34 cellular contexts compared by ENCODE assay signal in genomic region chr7:11281953-11282352, GRCh38.
"Had no signal": no experiment of that assay in that cellular context is flagged by ENCODE, and none has a peak within 500 bp of the region (broad histone marks: within the 10 kb centered on the region; RNA-seq: fewer than 3 reads in every experiment).

No MANE protein-coding gene starts in this region.

- H3K4me2 ChIP-seq: hepatocyte had no signal

- H3K4me3 Mint-ChIP-seq: activated CD4-positive, alpha-beta memory T cell treated with anti-CD3 and anti-CD28 coated beads, Interleukin-2, amount 10 ng/mL, durations not matched to agents 7 days and 5 days; activated CD4-positive, alpha-beta T cell treated with anti-CD3 and anti-CD28 coated beads, Interleukin-2, amount 10 ng/mL, durations not matched to agents 7 days and 5 days; activated naive CD4-positive, alpha-beta T cell treated with anti-CD3 and anti-CD28 coated beads, Interleukin-2, amount 10 ng/mL, durations not matched to agents 7 days and 5 days; activated naive CD8-positive, alpha-beta T cell treated with anti-CD3 and anti-CD28 coated beads, Interleukin-2, amount 10 ng/mL, durations not matched to agents 7 days and 5 days; activated T-cell treated with anti-CD3 and anti-CD28 coated beads, Interleukin-2, amount 50 U/mL, for 24 hours; activated T-cell treated with anti-CD3 and anti-CD28 coated beads, Interleukin-2, amount 50 U/mL, for 72 hours; brain; T-helper 17 cell; T-helper 2 cell treated with Interferon-gamma antibody and Interleukin-4, amounts not matched to agents 5 μg/mL and 100 μg/mL, for 36 hours had no signal

- DNase-seq: activated CD4-positive, alpha-beta memory T cell treated with anti-CD3 and anti-CD28 coated beads, Interleukin-2, amount 10 ng/mL, durations not matched to agents 7 days and 5 days; activated CD4-positive, alpha-beta T cell treated with anti-CD3 and anti-CD28 coated beads for 1 hour; activated CD4-positive, alpha-beta T cell treated with anti-CD3 and anti-CD28 coated beads for 4 hours; activated CD4-positive, alpha-beta T cell treated with anti-CD3 and anti-CD28 coated beads, Interleukin-2, amount 10 ng/mL, durations not matched to agents 7 days and 5 days; activated CD4-positive, alpha-beta T cell treated with anti-CD3 and anti-CD28 coated beads, Interleukin-2, amount 50 U/mL, for 4 hours; activated CD8-positive, alpha-beta memory T cell treated with anti-CD3 and anti-CD28 coated beads, Interleukin-2, amount 50 U/mL, for 48 hours; activated gamma-delta T cell; activated naive CD4-positive, alpha-beta T cell; activated naive CD4-positive, alpha-beta T cell treated with anti-CD3 and anti-CD28 coated beads, Interleukin-2, amount 10 ng/mL, durations not matched to agents 7 days and 5 days; activated naive CD8-positive, alpha-beta T cell treated with anti-CD3 and anti-CD28 coated beads, Interleukin-2, amount 10 ng/mL, durations not matched to agents 7 days and 5 days; activated T-cell treated with anti-CD3 and anti-CD28 coated beads for 4 hours; activated T-cell treated with anti-CD3 and anti-CD28 coated beads, Interleukin-2, amount 50 U/mL, for 24 hours; activated T-cell treated with anti-CD3 and anti-CD28 coated beads, Interleukin-2, amount 50 U/mL, for 72 hours; central memory CD4-positive, alpha-beta T cell; cerebellar nuclear complex; colonic mucosa; effector CD8-positive, alpha-beta T cell; foreskin melanocyte; heart right ventricle; T-helper 1 cell; T-helper 17 cell; T1000 had no signal

- FAIRE-seq: endometrium, endothelial cell of umbilical vein had no signal

- H3K4me1 Mint-ChIP-seq: activated CD4-positive, alpha-beta memory T cell treated with anti-CD3 and anti-CD28 coated beads, Interleukin-2, amount 10 ng/mL, durations not matched to agents 7 days and 5 days; activated CD4-positive, alpha-beta T cell treated with anti-CD3 and anti-CD28 coated beads, Interleukin-2, amount 10 ng/mL, durations not matched to agents 7 days and 5 days; activated naive CD4-positive, alpha-beta T cell treated with anti-CD3 and anti-CD28 coated beads, Interleukin-2, amount 10 ng/mL, durations not matched to agents 7 days and 5 days; activated naive CD8-positive, alpha-beta T cell treated with anti-CD3 and anti-CD28 coated beads, Interleukin-2, amount 10 ng/mL, durations not matched to agents 7 days and 5 days; brain; T-helper 17 cell had no signal

- H3K36me3 Mint-ChIP-seq: activated naive CD4-positive, alpha-beta T cell treated with anti-CD3 and anti-CD28 coated beads, Interleukin-2, amount 10 ng/mL, durations not matched to agents 7 days and 5 days; activated naive CD4-positive, alpha-beta T cell treated with anti-CD3 and anti-CD28 coated beads, Interleukin-2, amount 50 U/mL, for 72 hours; activated naive CD8-positive, alpha-beta T cell treated with anti-CD3 and anti-CD28 coated beads, Interleukin-2, amount 10 ng/mL, durations not matched to agents 7 days and 5 days; brain had no signal

- H3K27ac ChIP-seq: ascending aorta, breast epithelium, cardiac muscle cell, colonic mucosa, epithelial cell of prostate, gastroesophageal sphincter, heart right ventricle, hepatocyte had no signal

- H3K27me3 Mint-ChIP-seq: activated CD4-positive, alpha-beta memory T cell treated with anti-CD3 and anti-CD28 coated beads, Interleukin-2, amount 10 ng/mL, durations not matched to agents 7 days and 5 days; activated CD4-positive, alpha-beta T cell treated with anti-CD3 and anti-CD28 coated beads, Interleukin-2, amount 10 ng/mL, durations not matched to agents 7 days and 5 days; activated naive CD4-positive, alpha-beta T cell treated with anti-CD3 and anti-CD28 coated beads, Interleukin-2, amount 10 ng/mL, durations not matched to agents 7 days and 5 days; activated naive CD8-positive, alpha-beta T cell treated with anti-CD3 and anti-CD28 coated beads, Interleukin-2, amount 10 ng/mL, durations not matched to agents 7 days and 5 days; activated T-cell treated with anti-CD3 and anti-CD28 coated beads, Interleukin-2, amount 50 U/mL, for 24 hours had no signal

- H2AFZ ChIP-seq: hepatocyte had no signal

- H3K27me3 ChIP-seq: ascending aorta, breast epithelium, cardiac muscle cell, colonic mucosa, gastroesophageal sphincter, heart right ventricle, hepatocyte had no signal

- ATAC-seq: activated naive CD4-positive, alpha-beta T cell treated with anti-CD3 and anti-CD28 coated beads, Interleukin-2, amount 50 U/mL, for 72 hours; activated T-cell treated with anti-CD3 and anti-CD28 coated beads, Interleukin-2, amount 50 U/mL, for 72 hours; esophagus mucosa; gastroesophageal sphincter; heart right ventricle; T-helper 17 cell had no signal

- H3K4me1 ChIP-seq: ascending aorta, breast epithelium, colonic mucosa, gastroesophageal sphincter, heart right ventricle had no signal

- H3K36me3 ChIP-seq: ascending aorta, breast epithelium, cardiac muscle cell, colonic mucosa, gastroesophageal sphincter, heart right ventricle had no signal

- H3K9me3 ChIP-seq: ascending aorta, breast epithelium, colonic mucosa, gastroesophageal sphincter had no signal

- H3K27ac Mint-ChIP-seq: activated CD4-positive, alpha-beta memory T cell treated with anti-CD3 and anti-CD28 coated beads, Interleukin-2, amount 10 ng/mL, durations not matched to agents 7 days and 5 days; activated CD4-positive, alpha-beta T cell treated with anti-CD3 and anti-CD28 coated beads, Interleukin-2, amount 10 ng/mL, durations not matched to agents 7 days and 5 days; activated naive CD4-positive, alpha-beta T cell treated with anti-CD3 and anti-CD28 coated beads, Interleukin-2, amount 10 ng/mL, durations not matched to agents 7 days and 5 days; activated naive CD4-positive, alpha-beta T cell treated with anti-CD3 and anti-CD28 coated beads, Interleukin-2, amount 50 U/mL, for 72 hours; activated naive CD8-positive, alpha-beta T cell treated with anti-CD3 and anti-CD28 coated beads, Interleukin-2, amount 10 ng/mL, durations not matched to agents 7 days and 5 days; activated T-cell treated with anti-CD3 and anti-CD28 coated beads, Interleukin-2, amount 50 U/mL, for 24 hours; activated T-cell treated with anti-CD3 and anti-CD28 coated beads, Interleukin-2, amount 50 U/mL, for 72 hours; brain; T-helper 17 cell; T-helper 2 cell treated with Interferon-gamma antibody and Interleukin-4, amounts not matched to agents 5 μg/mL and 100 μg/mL, for 36 hours had no signal

- H3K9me3 Mint-ChIP-seq: activated CD4-positive, alpha-beta memory T cell treated with anti-CD3 and anti-CD28 coated beads, Interleukin-2, amount 10 ng/mL, durations not matched to agents 7 days and 5 days; activated CD4-positive, alpha-beta T cell treated with anti-CD3 and anti-CD28 coated beads, Interleukin-2, amount 10 ng/mL, durations not matched to agents 7 days and 5 days; activated naive CD4-positive, alpha-beta T cell treated with anti-CD3 and anti-CD28 coated beads, Interleukin-2, amount 10 ng/mL, durations not matched to agents 7 days and 5 days; activated naive CD4-positive, alpha-beta T cell treated with anti-CD3 and anti-CD28 coated beads, Interleukin-2, amount 50 U/mL, for 72 hours; activated T-cell treated with anti-CD3 and anti-CD28 coated beads, Interleukin-2, amount 50 U/mL, for 24 hours; T-helper 2 cell treated with Interferon-gamma antibody and Interleukin-4, amounts not matched to agents 5 μg/mL and 100 μg/mL, for 36 hours had no signal

- H3K4me3 ChIP-seq: ascending aorta, breast epithelium, cardiac muscle cell, colonic mucosa, gastroesophageal sphincter, heart right ventricle, hepatocyte had no signal
